ENCODE assay signal across 18 cellular contexts in genomic region chr2:50556934-50557575, GRCh38.
DNase-seq lines count a peak whose midpoint lies in the region; ATAC-seq and TF ChIP-seq lines count a peak whose summit lies in the region.
"Had no signal": no experiment of that assay in that cellular context is flagged by ENCODE, and none has a peak within 500 bp of the region (broad histone marks: within the 10 kb centered on the region; RNA-seq: fewer than 3 reads in every experiment).

No MANE protein-coding gene starts in this region.

- no peak for TF ChIP-seq POLR2A in erythroblast (IDR thresholded peaks at IDR 0.05; ENCODE audit: low read length)

- TF ChIP-seq CTCF in AG10803 (conservative IDR thresholded peaks at IDR 0.05; ENCODE audit: low read length): no peak
- no peak for TF ChIP-seq CTCF in VCaP (conservative IDR thresholded peaks at IDR 0.05)
- no peak for TF ChIP-seq CTCF in omental fat pad (IDR thresholded peaks at IDR 0.05)
- no peak for TF ChIP-seq CTCF in tibial artery (IDR thresholded peaks at IDR 0.05)
- TF ChIP-seq CTCF in psoas muscle (IDR thresholded peaks at IDR 0.05): no peak

- no peaks in the 10 kb centered on the region for H3K27me3 ChIP-seq in tibial artery
- H3K27me3 ChIP-seq in psoas muscle (ENCODE audit: insufficient read depth in 3 of 3, low read length in 2 of 3): peaks cover 0 to 4% (median 0%) of the 10 kb centered on the region in 3 donors
- H3K27me3 ChIP-seq: gastrocnemius medialis had no signal

- no peaks in the 10 kb centered on the region for H3K36me3 ChIP-seq in tibial artery
- no peaks in the 10 kb centered on the region for H3K36me3 ChIP-seq in psoas muscle (ENCODE audit: insufficient read depth in 1 of 2, low read depth in 1 of 2)
- H3K36me3 ChIP-seq: gastrocnemius medialis had no signal

- no peak overlapping the region for H3K4me3 ChIP-seq in AG10803 (ENCODE audit: low read length)
- no peak overlapping the region for H3K4me3 ChIP-seq in tibial artery
- no peak overlapping the region for H3K4me3 ChIP-seq in psoas muscle
- H3K4me3 ChIP-seq: gastrocnemius medialis had no signal

- H3K9me3 ChIP-seq in tibial artery (no peaks in the 10 kb centered on the region), psoas muscle (no peaks in the 10 kb centered on the region)
- H3K9me3 ChIP-seq: gastrocnemius medialis had no signal

- 61 to 73% (median 66%) methylated on average over 5 of the region's 5 CpGs for WGBS in psoas muscle, 3 donors

- H3K27ac ChIP-seq in VCaP (peak overlapping the region; percentile 93), tibial artery (no peak overlapping the region), psoas muscle (no peak overlapping the region)
- H3K27ac ChIP-seq: gastrocnemius medialis had no signal

- intact Hi-C loops in tibial artery (cut with DNase I; ENCODE audit: low total_unique reads): no loop called here
- intact Hi-C loops in psoas muscle (cut with DNase I): no loop called here

- DNase-seq in AG10803 (ENCODE audit: low read depth) (peak; percentile 6), erythroblast (lab: John Stamatoyannopoulos, UW) (peak; percentile 1 to 46), omental fat pad (ENCODE audit: low spot score) (no peak), tibial artery (no peak), psoas muscle (no peak), DMS153 (lab: John Stamatoyannopoulos, UW) (no peak)
- no peak for DNase-seq in stimulated activated naive CD4-positive, alpha-beta T cell (lab: John Stamatoyannopoulos, UW)
- DNase-seq: activated CD4-positive, alpha-beta T cell treated with anti-CD3 and anti-CD28 coated beads, Interleukin-2, amount 10 ng/mL, durations not matched to agents 7 days and 5 days; activated CD8-positive, alpha-beta memory T cell treated with anti-CD3 and anti-CD28 coated beads, Interleukin-2, amount 50 U/mL, for 48 hours; activated effector memory CD4-positive, alpha-beta T cell treated with anti-CD3 and anti-CD28 coated beads, Interleukin-2, amount 50 U/mL, for 16 hours; amygdala; CD8-positive, alpha-beta T cell; gastrocnemius medialis; NCI-H1417 treated with DMSO at 0.1 percent for 48 hours; NCI-H524 treated with DMSO at 0.1 percent for 48 hours; SHP77; substantia nigra had no signal

- ATAC-seq in omental fat pad (ENCODE audit: low FRiP score): peak; percentile 80
- no peak for ATAC-seq in psoas muscle
- ATAC-seq: CD8-positive, alpha-beta T cell; gastrocnemius medialis had no signal

- no peaks in the 10 kb centered on the region for H3K4me1 ChIP-seq in tibial artery
- no peaks in the 10 kb centered on the region for H3K4me1 ChIP-seq in psoas muscle
- H3K4me1 ChIP-seq: gastrocnemius medialis had no signal

Comparison
In these comparisons a context has a peak if more than half of its experiments do, and no peak if none do; other contexts are left out.
1. DNase-seq: peak in AG10803 (single experiment) and erythroblast (2 of 2); none in omental fat pad (single experiment), stimulated activated naive CD4-positive, alpha-beta T cell (0 of 6), tibial artery (0 of 2), psoas muscle (0 of 2) and DMS153 (single experiment).